ENCODE assay signal across 8 cellular contexts in the genomic region with DNA sequence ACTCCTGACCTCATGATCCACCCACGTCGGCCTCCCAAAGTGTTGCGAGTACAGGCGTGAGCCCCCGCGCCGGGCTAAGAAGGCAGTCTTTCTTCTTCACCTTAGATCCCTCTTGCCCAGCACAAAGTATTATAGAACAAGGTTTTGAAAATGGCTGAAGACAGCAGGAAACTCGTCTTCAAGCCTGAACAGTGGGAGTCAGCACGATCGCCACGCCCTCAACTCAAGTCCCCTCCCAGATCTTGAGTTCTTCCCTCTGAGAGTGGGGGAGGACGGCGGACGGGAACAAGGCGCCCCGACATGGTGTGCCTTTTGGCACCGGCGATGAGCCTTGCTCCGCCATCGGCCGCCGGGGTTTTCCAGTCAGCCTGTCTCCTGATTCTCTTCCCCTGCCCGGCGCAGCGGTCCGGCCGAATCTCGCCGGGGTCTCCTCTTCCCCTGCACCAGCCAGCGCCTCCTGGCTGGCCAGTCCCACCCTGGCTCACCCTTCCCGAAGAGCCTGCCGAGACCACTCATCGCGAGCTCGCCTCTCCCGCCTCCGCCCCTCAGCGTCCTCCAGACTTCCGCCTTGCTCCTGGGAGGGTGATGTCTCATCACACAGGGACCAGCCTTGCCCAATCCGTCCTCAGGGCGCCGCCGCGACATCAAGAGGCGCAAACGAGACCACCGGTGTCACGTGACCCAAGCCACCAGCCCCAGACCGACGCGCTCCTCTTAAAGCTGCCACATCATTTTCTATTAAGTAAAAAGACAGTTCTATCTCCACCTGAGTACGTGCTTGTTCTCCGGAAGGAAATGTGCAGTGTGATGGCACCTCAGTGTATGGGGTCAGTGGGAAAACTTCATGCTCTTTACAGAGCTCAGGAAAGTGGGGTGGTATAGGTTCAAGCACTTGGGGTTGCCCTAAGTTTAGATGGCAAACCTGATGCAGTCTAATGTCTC. TPM values are rescaled to one million over a fixed set of nuclear protein-coding genes. Genes with fewer than 3 reads are reported as not detected.
DNase-seq lines count a peak whose midpoint lies in the region; ATAC-seq and TF ChIP-seq lines count a peak whose summit lies in the region.

A gene with protein sequence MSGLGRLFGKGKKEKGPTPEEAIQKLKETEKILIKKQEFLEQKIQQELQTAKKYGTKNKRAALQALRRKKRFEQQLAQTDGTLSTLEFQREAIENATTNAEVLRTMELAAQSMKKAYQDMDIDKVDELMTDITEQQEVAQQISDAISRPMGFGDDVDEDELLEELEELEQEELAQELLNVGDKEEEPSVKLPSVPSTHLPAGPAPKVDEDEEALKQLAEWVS (minus strand): TSS at position 565 of the 942 bp plus-strand sequence. CDS start 49 bp downstream, at position 516.

- no peaks in the 10 kb centered on the region for H3K9me3 Mint-ChIP-seq in activated T-helper 2 cell treated with anti-CD3 and anti-CD28 coated beads, Interferon-gamma antibody, Interleukin-2, Interleukin-4, amounts not matched to agents 10 μg/mL and 5 μg/mL and 100 μg/mL, durations not matched to agents 14 hours and 24 hours and 36 hours
- H3K9me3 Mint-ChIP-seq in naive thymus-derived CD8-positive, alpha-beta T cell, result no peaks in the 10 kb centered on the region

- peaks cover 58% of the 10 kb centered on the region for H3K36me3 Mint-ChIP-seq in activated T-helper 2 cell treated with anti-CD3 and anti-CD28 coated beads, Interferon-gamma antibody, Interleukin-2, Interleukin-4, amounts not matched to agents 10 μg/mL and 5 μg/mL and 100 μg/mL, durations not matched to agents 14 hours and 24 hours and 36 hours (ENCODE audit: low read depth)
- H3K36me3 Mint-ChIP-seq in naive thymus-derived CD8-positive, alpha-beta T cell, result peaks cover 0 to 51% (median 10%) of the 10 kb centered on the region in 3 donors

- peak within 1 kb of the TSS; percentile 98 for H3K27ac Mint-ChIP-seq in activated T-helper 2 cell treated with anti-CD3 and anti-CD28 coated beads, Interferon-gamma antibody, Interleukin-2, Interleukin-4, amounts not matched to agents 10 μg/mL and 5 μg/mL and 100 μg/mL, durations not matched to agents 14 hours and 24 hours and 36 hours
- peak within 1 kb of the TSS; percentile 96 to 100 (median 99) for H3K27ac Mint-ChIP-seq in naive thymus-derived CD8-positive, alpha-beta T cell

- H3K4me3 Mint-ChIP-seq in activated T-helper 2 cell treated with anti-CD3 and anti-CD28 coated beads, Interferon-gamma antibody, Interleukin-2, Interleukin-4, amounts not matched to agents 10 μg/mL and 5 μg/mL and 100 μg/mL, durations not matched to agents 14 hours and 24 hours and 36 hours (ENCODE audit: low read depth), result peak within 1 kb of the TSS; percentile 95
- peak within 1 kb of the TSS; percentile 89 to 98 (median 95) for H3K4me3 Mint-ChIP-seq in naive thymus-derived CD8-positive, alpha-beta T cell

- H3K27ac ChIP-seq in RWPE2 (ENCODE audit: poor library complexity, severe bottlenecking), result peak within 1 kb of the TSS; percentile 82

- ATAC-seq in RWPE2 (ENCODE audit: low read depth), result peak; percentile 89
- peak; percentile 77 for ATAC-seq in naive thymus-derived CD8-positive, alpha-beta T cell

- intact Hi-C loops in activated T-helper 2 cell treated with anti-CD3 and anti-CD28 coated beads, Interferon-gamma antibody, Interleukin-2, Interleukin-4, amounts not matched to agents 10 μg/mL and 5 μg/mL and 100 μg/mL, durations not matched to agents 14 hours and 24 hours and 36 hours (cut with micrococcal nuclease), result loop anchor here (1.0 to 5.0 kb wide), 5 partner anchors 18 to 98 kb away; a partner anchor contains a TSS

- DNase-seq in EH (ENCODE audit: low read depth), result peak; percentile 99
- peak; percentile 99 for DNase-seq in H4 (ENCODE audit: low spot score)
- DNase-seq in LoVo (ENCODE audit: low spot score), result peak; percentile 98
- peak; percentile 100 for DNase-seq in RWPE2 (ENCODE audit: low spot score)
- peak; percentile 96 for DNase-seq in activated T-helper 2 cell treated with anti-CD3 and anti-CD28 coated beads, Interferon-gamma antibody, Interleukin-2, Interleukin-4, amounts not matched to agents 10 μg/mL and 5 μg/mL and 100 μg/mL, durations not matched to agents 14 hours and 24 hours and 36 hours (ENCODE audit: low spot score)
- DNase-seq in fibroblast of mammary gland (ENCODE audit: low read depth), result peak; percentile 98
- DNase-seq in naive thymus-derived CD8-positive, alpha-beta T cell, result peak; percentile 89 to 98 (median 96)
- DNase-seq in stimulated activated naive CD4-positive, alpha-beta T cell (lab: John Stamatoyannopoulos, UW), result peak; percentile 88 to 93 (median 92)

- H3K36me3 ChIP-seq in RWPE2 (ENCODE audit: low read depth), result peaks cover 57% of the 10 kb centered on the region

- no peaks in the 10 kb centered on the region for H3K27me3 ChIP-seq in RWPE2 (ENCODE audit: insufficient read depth, poor library complexity, severe bottlenecking)

- H3K4me1 ChIP-seq in RWPE2 (ENCODE audit: insufficient read depth, poor library complexity, severe bottlenecking), result peaks cover 13% of the 10 kb centered on the region

- peak within 1 kb of the TSS; percentile 79 for H3K4me3 ChIP-seq in RWPE2 (ENCODE audit: severe bottlenecking)
- H3K4me3 ChIP-seq in fibroblast of mammary gland (ENCODE audit: control insufficient read depth, low read depth, low read length), result peak within 1 kb of the TSS; percentile 81

- H3K27me3 Mint-ChIP-seq in activated T-helper 2 cell treated with anti-CD3 and anti-CD28 coated beads, Interferon-gamma antibody, Interleukin-2, Interleukin-4, amounts not matched to agents 10 μg/mL and 5 μg/mL and 100 μg/mL, durations not matched to agents 14 hours and 24 hours and 36 hours (ENCODE audit: low read depth), result no peaks in the 10 kb centered on the region
- peaks cover 0 to 2% (median 0%) of the 10 kb centered on the region in 5 donors for H3K27me3 Mint-ChIP-seq in naive thymus-derived CD8-positive, alpha-beta T cell

- H3K9me3 ChIP-seq in RWPE2 (ENCODE audit: severe bottlenecking), result no peaks in the 10 kb centered on the region

- H3K4me1 Mint-ChIP-seq in activated T-helper 2 cell treated with anti-CD3 and anti-CD28 coated beads, Interferon-gamma antibody, Interleukin-2, Interleukin-4, amounts not matched to agents 10 μg/mL and 5 μg/mL and 100 μg/mL, durations not matched to agents 14 hours and 24 hours and 36 hours (ENCODE audit: low read depth), result peaks cover 25% of the 10 kb centered on the region
- peaks cover 28 to 71% (median 63%) of the 10 kb centered on the region in 4 donors for H3K4me1 Mint-ChIP-seq in naive thymus-derived CD8-positive, alpha-beta T cell

- TF ChIP-seq CTCF in RWPE2 (IDR thresholded peaks at IDR 0.05; ENCODE audit: poor library complexity, severe bottlenecking), result no peak
- TF ChIP-seq CTCF in fibroblast of mammary gland (conservative IDR thresholded peaks at IDR 0.05; ENCODE audit: control insufficient read depth, insufficient read depth, low read depth, low read length), result peak; percentile 15

- POLR2A ChIA-PET in naive thymus-derived CD8-positive, alpha-beta T cell (lab: Charles Lee), result interaction anchor here (0.6 to 7.1 kb wide), 29 partner anchors 9 to 229 kb away, joined by 3 to 124 read pairs (median 7); a partner anchor contains a TSS

RNA-seq across cellular contexts. Expression of the gene that starts here (rescaled TPM):
- total RNA-seq in H4 (2014; rRNA removed; shearing (Covaris generic)), result 61.1 and 66.9 TPM in 2 replicates
- 80.0 and 82.4 TPM in 2 replicates for total RNA-seq in activated T-helper 2 cell treated with anti-CD3 and anti-CD28 coated beads, Interferon-gamma antibody, Interleukin-2, Interleukin-4, amounts not matched to agents 10 μg/mL and 5 μg/mL and 100 μg/mL, durations not matched to agents 14 hours and 24 hours and 36 hours
- total RNA-seq in naive thymus-derived CD8-positive, alpha-beta T cell, result 100 to 1,000 TPM in 1 of 2 experiments, 10 to 100 TPM in 1; 99.4 to 107 TPM
- 100 to 1,000 TPM; 133 to 144 (median 143) TPM for polyA plus RNA-seq in naive thymus-derived CD8-positive, alpha-beta T cell

Comparison
In these comparisons a context has a peak if more than half of its experiments do, and no peak if none do; other contexts are left out.
1. Peak in every context shown above with its lines: DNase-seq, ATAC-seq, H3K4me3 ChIP-seq and H3K27ac ChIP-seq.